ENCODE assay signal across 32 cellular contexts in the genomic region with DNA sequence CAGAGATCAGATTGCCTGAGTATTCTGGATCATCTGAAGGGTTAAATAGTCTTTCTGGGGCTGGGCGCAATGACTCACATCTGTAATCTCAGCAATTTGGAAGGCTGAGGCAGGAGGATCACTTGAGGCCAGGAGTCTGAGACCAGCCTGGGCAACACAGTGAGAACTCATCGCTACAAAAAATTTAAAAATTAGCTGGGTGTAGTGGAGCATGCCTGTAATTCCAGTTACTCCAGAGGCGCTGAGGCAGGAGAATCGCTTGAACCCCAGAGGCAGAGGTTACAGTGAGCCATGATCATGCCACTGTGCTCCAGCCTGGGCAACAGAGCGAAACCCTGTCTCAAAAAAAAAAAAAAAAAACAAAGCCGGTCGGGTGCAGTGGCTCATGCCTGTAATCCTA.
"Had no signal": no experiment of that assay in that cellular context is flagged by ENCODE, and none has a peak within 500 bp of the region (broad histone marks: within the 10 kb centered on the region; RNA-seq: fewer than 3 reads in every experiment).

No MANE protein-coding gene starts in this region.

- H3K9me3 Mint-ChIP-seq: activated CD4-positive, alpha-beta memory T cell treated with anti-CD3 and anti-CD28 coated beads for 36 hours; activated naive CD4-positive, alpha-beta T cell treated with anti-CD3 and anti-CD28 coated beads for 36 hours; activated naive CD4-positive, alpha-beta T cell treated with anti-CD3 and anti-CD28 coated beads, Interleukin-2, amount 50 U/mL, for 24 hours; activated T-helper 1 cell treated with anti-CD3 and anti-CD28 coated beads, Interleukin-12 subunit alpha, Interleukin-12 subunit beta, Interleukin-2, Interleukin-4 antibody, amounts not matched to agents 30 ng/mL and 10 ng/mL and 1 ng/mL, durations not matched to agents 14 hours and 24 hours and 36 hours; activated T-helper 2 cell treated with anti-CD3 and anti-CD28 coated beads, Interferon-gamma antibody, Interleukin-2, Interleukin-4, amounts not matched to agents 10 μg/mL and 5 μg/mL and 100 μg/mL, durations not matched to agents 14 hours and 24 hours and 36 hours; effector memory CD8-positive, alpha-beta T cell; WTC11 had no signal

- H3K4me1 Mint-ChIP-seq: activated CD8-positive, alpha-beta memory T cell treated with anti-CD3 and anti-CD28 coated beads, Interleukin-2, amount 10 ng/mL, durations not matched to agents 7 days and 5 days; WTC11 had no signal

- H3K4me3 ChIP-seq: adrenal gland, body of pancreas, esophagus muscularis mucosa, gastrocnemius medialis, heart left ventricle had no signal

- H3K36me3 Mint-ChIP-seq: WTC11 had no signal

- H3K27me3 ChIP-seq: adrenal gland, body of pancreas, esophagus muscularis mucosa, foreskin keratinocyte, gastrocnemius medialis, heart left ventricle had no signal

- H3K27ac Mint-ChIP-seq: activated CD4-positive, alpha-beta memory T cell treated with anti-CD3 and anti-CD28 coated beads for 36 hours; activated CD8-positive, alpha-beta memory T cell treated with anti-CD3 and anti-CD28 coated beads, Interleukin-2, amount 10 ng/mL, durations not matched to agents 7 days and 5 days; activated CD8-positive, alpha-beta T cell treated with anti-CD3 and anti-CD28 coated beads, Interleukin-2, amount 10 ng/mL, durations not matched to agents 7 days and 5 days; activated naive CD4-positive, alpha-beta T cell treated with anti-CD3 and anti-CD28 coated beads for 36 hours; activated naive CD4-positive, alpha-beta T cell treated with anti-CD3 and anti-CD28 coated beads, Interleukin-2, amount 50 U/mL, for 24 hours; activated T-helper 1 cell treated with anti-CD3 and anti-CD28 coated beads, Interleukin-12 subunit alpha, Interleukin-12 subunit beta, Interleukin-2, Interleukin-4 antibody, amounts not matched to agents 30 ng/mL and 10 ng/mL and 1 ng/mL, durations not matched to agents 14 hours and 24 hours and 36 hours; activated T-helper 2 cell treated with anti-CD3 and anti-CD28 coated beads, Interferon-gamma antibody, Interleukin-2, Interleukin-4, amounts not matched to agents 10 μg/mL and 5 μg/mL and 100 μg/mL, durations not matched to agents 14 hours and 24 hours and 36 hours; effector memory CD8-positive, alpha-beta T cell; WTC11 had no signal

- H3K9me3 ChIP-seq: adrenal gland, body of pancreas, esophagus muscularis mucosa, gastrocnemius medialis, heart left ventricle had no signal

- ATAC-seq: activated CD8-positive, alpha-beta memory T cell treated with anti-CD3 and anti-CD28 coated beads, Interleukin-2, amount 10 ng/mL, durations not matched to agents 7 days and 5 days; activated CD8-positive, alpha-beta T cell treated with anti-CD3 and anti-CD28 coated beads, Interleukin-2, amount 10 ng/mL, durations not matched to agents 7 days and 5 days; body of pancreas; effector memory CD8-positive, alpha-beta T cell; foreskin keratinocyte; gastrocnemius medialis; heart left ventricle had no signal

- FAIRE-seq: colon had no signal

- H3K4me3 Mint-ChIP-seq: activated CD4-positive, alpha-beta memory T cell treated with anti-CD3 and anti-CD28 coated beads for 36 hours; activated CD8-positive, alpha-beta memory T cell treated with anti-CD3 and anti-CD28 coated beads, Interleukin-2, amount 10 ng/mL, durations not matched to agents 7 days and 5 days; activated CD8-positive, alpha-beta T cell treated with anti-CD3 and anti-CD28 coated beads, Interleukin-2, amount 10 ng/mL, durations not matched to agents 7 days and 5 days; activated naive CD4-positive, alpha-beta T cell treated with anti-CD3 and anti-CD28 coated beads for 36 hours; activated naive CD4-positive, alpha-beta T cell treated with anti-CD3 and anti-CD28 coated beads, Interleukin-2, amount 50 U/mL, for 24 hours; activated T-helper 1 cell treated with anti-CD3 and anti-CD28 coated beads, Interleukin-12 subunit alpha, Interleukin-12 subunit beta, Interleukin-2, Interleukin-4 antibody, amounts not matched to agents 30 ng/mL and 10 ng/mL and 1 ng/mL, durations not matched to agents 14 hours and 24 hours and 36 hours; effector memory CD8-positive, alpha-beta T cell; WTC11 had no signal

- DNase-seq: activated CD4-positive, alpha-beta memory T cell treated with anti-CD3 and anti-CD28 coated beads for 36 hours; activated CD4-positive, alpha-beta T cell treated with anti-CD3 and anti-CD28 coated beads for 1 hour; activated CD4-positive, alpha-beta T cell treated with anti-CD3 and anti-CD28 coated beads for 4 hours; activated CD8-positive, alpha-beta memory T cell treated with anti-CD3 and anti-CD28 coated beads, Interleukin-2, amount 10 ng/mL, durations not matched to agents 7 days and 5 days; activated CD8-positive, alpha-beta memory T cell treated with anti-CD3 and anti-CD28 coated beads, Interleukin-2, amount 50 U/mL, for 4 hours; activated CD8-positive, alpha-beta T cell treated with anti-CD3 and anti-CD28 coated beads, Interleukin-2, amount 10 ng/mL, durations not matched to agents 7 days and 5 days; activated effector memory CD4-positive, alpha-beta T cell treated with anti-CD3 and anti-CD28 coated beads, Interleukin-2, amount 50 U/mL, for 16 hours; activated naive CD4-positive, alpha-beta T cell treated with anti-CD3 and anti-CD28 coated beads for 36 hours; activated T-cell treated with anti-CD3 and anti-CD28 coated beads, Interleukin-2, amount 50 U/mL, for 1 hour; activated T-cell treated with anti-CD3 and anti-CD28 coated beads, Interleukin-2, amount 50 U/mL, for 48 hours; adrenal gland; amygdala; aorta; body of pancreas; caudate nucleus; cortex of kidney; dermis blood vessel endothelial cell; effector CD4-positive, alpha-beta T cell; effector memory CD8-positive, alpha-beta T cell; erythroblast; foreskin keratinocyte; gastrocnemius medialis; glutamatergic neuron; heart left ventricle; T-helper 2 cell had no signal

- H3K4me1 ChIP-seq: foreskin keratinocyte, gastrocnemius medialis had no signal

- H3K27me3 Mint-ChIP-seq: activated CD4-positive, alpha-beta memory T cell treated with anti-CD3 and anti-CD28 coated beads for 36 hours; activated CD8-positive, alpha-beta memory T cell treated with anti-CD3 and anti-CD28 coated beads, Interleukin-2, amount 10 ng/mL, durations not matched to agents 7 days and 5 days; activated naive CD4-positive, alpha-beta T cell treated with anti-CD3 and anti-CD28 coated beads, Interleukin-2, amount 50 U/mL, for 24 hours; effector memory CD8-positive, alpha-beta T cell had no signal

- H3K27ac ChIP-seq: body of pancreas, esophagus muscularis mucosa, foreskin keratinocyte, gastrocnemius medialis, heart left ventricle, VCaP had no signal
